Comparison of ENCODE assay signal across 19 cellular contexts in genomic region chr5:177416334-177416733, GRCh38. TPM values are rescaled to one million over a fixed set of nuclear protein-coding genes. Genes with fewer than 3 reads are reported as not detected.
DNase-seq lines count a peak whose midpoint lies in the region; ATAC-seq, FAIRE-seq and TF ChIP-seq lines count a peak whose summit lies in the region.
"Had no signal": no experiment of that assay in that cellular context is flagged by ENCODE, and none has a peak within 500 bp of the region (broad histone marks: within the 10 kb centered on the region; RNA-seq: fewer than 3 reads in every experiment).

No MANE protein-coding gene starts in this region.

- no peak overlapping the region for H3K9ac ChIP-seq in astrocyte (ENCODE audit: low read length)

- H3K36me3 ChIP-seq in astrocyte (ENCODE audit: insufficient read depth, low read length) (no peaks in the 10 kb centered on the region), esophagus squamous epithelium (no peaks in the 10 kb centered on the region)

- H3K4me3 Mint-ChIP-seq in astrocyte (ENCODE audit: unreplicated experiment), result no peak overlapping the region
- no peak overlapping the region for H3K4me3 Mint-ChIP-seq in activated T-cell treated with anti-CD3 and anti-CD28 coated beads, Interleukin-2, amount 50 U/mL, for 72 hours
- H3K4me3 Mint-ChIP-seq: activated CD8-positive, alpha-beta T cell treated with anti-CD3 and anti-CD28 coated beads for 36 hours; CD8-positive, alpha-beta memory T cell; HFFc6; stimulated activated naive CD8-positive, alpha-beta T cell treated with anti-CD3 and anti-CD28 coated beads, Interleukin-15, Interleukin-2, amounts not matched to agents 100 ng/mL and 50 ng/mL, for 24 hours had no signal

- no peaks in the 10 kb centered on the region for H3K9me3 Mint-ChIP-seq in astrocyte (ENCODE audit: unreplicated experiment)
- no peaks in the 10 kb centered on the region for H3K9me3 Mint-ChIP-seq in activated T-cell treated with anti-CD3 and anti-CD28 coated beads, Interleukin-2, amount 50 U/mL, for 72 hours
- H3K9me3 Mint-ChIP-seq: activated CD8-positive, alpha-beta T cell treated with anti-CD3 and anti-CD28 coated beads for 36 hours; CD8-positive, alpha-beta memory T cell; HFFc6; stimulated activated naive CD8-positive, alpha-beta T cell treated with anti-CD3 and anti-CD28 coated beads, Interleukin-15, Interleukin-2, amounts not matched to agents 100 ng/mL and 50 ng/mL, for 24 hours had no signal

- no peaks in the 10 kb centered on the region for H3K4me1 ChIP-seq in astrocyte (ENCODE audit: insufficient read depth, low read length)
- H3K4me1 ChIP-seq in esophagus squamous epithelium, result peaks cover 0 to 17% (median 8%) of the 10 kb centered on the region in 3 donors

- H3K27ac Mint-ChIP-seq in astrocyte (ENCODE audit: unreplicated experiment), result peak overlapping the region; percentile 62
- no peak overlapping the region for H3K27ac Mint-ChIP-seq in activated T-cell treated with anti-CD3 and anti-CD28 coated beads, Interleukin-2, amount 50 U/mL, for 72 hours
- H3K27ac Mint-ChIP-seq: activated CD8-positive, alpha-beta T cell treated with anti-CD3 and anti-CD28 coated beads for 36 hours; HFFc6; stimulated activated naive CD8-positive, alpha-beta T cell treated with anti-CD3 and anti-CD28 coated beads, Interleukin-15, Interleukin-2, amounts not matched to agents 100 ng/mL and 50 ng/mL, for 24 hours had no signal

- ATAC-seq in left cardiac atrium (peak; percentile 68 to 95), sciatic nerve (peak; percentile 74)
- ATAC-seq in activated T-cell treated with anti-CD3 and anti-CD28 coated beads, Interleukin-2, amount 50 U/mL, for 72 hours (replicated peaks in 1 of 2), result no peak
- ATAC-seq: activated CD8-positive, alpha-beta T cell treated with anti-CD3 and anti-CD28 coated beads for 36 hours had no signal

- no peak overlapping the region for H3K4me3 ChIP-seq in HL-60 (replicated peaks; ENCODE audit: insufficient read depth, low read length)
- H3K4me3 ChIP-seq in astrocyte (ENCODE audit: insufficient read depth, low read depth, low read length), result no peak overlapping the region
- H3K4me3 ChIP-seq in esophagus squamous epithelium, result no peak overlapping the region

- H3K27ac ChIP-seq in HL-60 (replicated peaks) (peak overlapping the region; percentile 78), astrocyte (ENCODE audit: low read depth, low read length) (no peak overlapping the region), esophagus squamous epithelium (peak overlapping the region in 2 of 4 donors; percentile 7 to 50)
- H3K27ac ChIP-seq: epithelial cell of prostate had no signal

- no peak for TF ChIP-seq POLR2A in esophagus squamous epithelium (IDR thresholded peaks at IDR 0.05)

- no peak overlapping the region for H2AFZ ChIP-seq in astrocyte (ENCODE audit: low read depth, low read length)

- no peak overlapping the region for H3K4me2 ChIP-seq in astrocyte (ENCODE audit: low read length)

- H3K9me3 ChIP-seq in astrocyte (ENCODE audit: insufficient read depth, low read depth, low read length) (no peaks in the 10 kb centered on the region), esophagus squamous epithelium (no peaks in the 10 kb centered on the region)

- H3K27me3 ChIP-seq in HL-60 (ENCODE audit: insufficient read depth, poor library complexity, severe bottlenecking) (no peaks in the 10 kb centered on the region), astrocyte (ENCODE audit: insufficient read depth, low read length) (peaks cover 6% of the 10 kb centered on the region), esophagus squamous epithelium (no peaks in the 10 kb centered on the region)

- DNase-seq in HL-60 (ENCODE audit: low read depth in 1 of 2, low spot score in 1 of 2) (peak; percentile 39 to 56), astrocyte (ENCODE audit: low read depth) (no peak), left cardiac atrium (peak; percentile 68), sciatic nerve (ENCODE audit: low spot score) (no peak), COLO668 (lab: John Stamatoyannopoulos, UW; ENCODE audit: unreplicated experiment) (no peak), NCI-H524 treated with DMSO at 0.1 percent for 48 hours (lab: John Stamatoyannopoulos, UW) (no peak), esophagus squamous epithelium (lab: John Stamatoyannopoulos, UW) (no peak)
- no peak for DNase-seq in activated T-cell treated with anti-CD3 and anti-CD28 coated beads, Interleukin-2, amount 50 U/mL, for 72 hours
- DNase-seq: activated CD8-positive, alpha-beta T cell treated with anti-CD3 and anti-CD28 coated beads for 36 hours; activated naive CD4-positive, alpha-beta T cell; CD8-positive, alpha-beta memory T cell; HFFc6; NCI-H1048; stimulated activated CD4-positive, alpha-beta T cell treated with anti-CD3 and anti-CD28 coated beads, Interleukin-4, amount 100 ng/mL, for 4 hours; T1000 had no signal

- peaks cover 45% of the 10 kb centered on the region for H3K27me3 Mint-ChIP-seq in astrocyte (ENCODE audit: low read depth, unreplicated experiment)
- H3K27me3 Mint-ChIP-seq in activated T-cell treated with anti-CD3 and anti-CD28 coated beads, Interleukin-2, amount 50 U/mL, for 72 hours (ENCODE audit: low read depth), result no peaks in the 10 kb centered on the region
- H3K27me3 Mint-ChIP-seq: activated CD8-positive, alpha-beta T cell treated with anti-CD3 and anti-CD28 coated beads for 36 hours; CD8-positive, alpha-beta memory T cell; stimulated activated naive CD8-positive, alpha-beta T cell treated with anti-CD3 and anti-CD28 coated beads, Interleukin-15, Interleukin-2, amounts not matched to agents 100 ng/mL and 50 ng/mL, for 24 hours had no signal

- no peak for FAIRE-seq in astrocyte (lab: Jason Lieb, UNC)
- FAIRE-seq: bronchial epithelial cell had no signal

- peaks cover 2% of the 10 kb centered on the region for H3K4me1 Mint-ChIP-seq in astrocyte (ENCODE audit: low read depth, unreplicated experiment)
- peaks cover 26% of the 10 kb centered on the region for H3K4me1 Mint-ChIP-seq in activated T-cell treated with anti-CD3 and anti-CD28 coated beads, Interleukin-2, amount 50 U/mL, for 72 hours (ENCODE audit: low read depth)

- H3K36me3 Mint-ChIP-seq in astrocyte (ENCODE audit: low read depth, unreplicated experiment), result peaks cover 2% of the 10 kb centered on the region
- H3K36me3 Mint-ChIP-seq in activated T-cell treated with anti-CD3 and anti-CD28 coated beads, Interleukin-2, amount 50 U/mL, for 72 hours (ENCODE audit: insufficient read depth in 2 of 2), result no peaks in the 10 kb centered on the region
- H3K36me3 Mint-ChIP-seq: CD8-positive, alpha-beta memory T cell had no signal

- TF ChIP-seq CTCF in HL-60 (IDR thresholded peaks at IDR 0.05; ENCODE audit: insufficient read depth, low read length) (no peak), astrocyte (IDR thresholded peaks at IDR 0.05; ENCODE audit: insufficient read depth, low read depth, low read length) (no peak), esophagus squamous epithelium (IDR thresholded peaks at IDR 0.05) (no peak)

- no peaks in the 10 kb centered on the region for H3K79me2 ChIP-seq in astrocyte (ENCODE audit: insufficient read depth, low read length)

- 30 to 71% methylated on average over 5 to 6 of the region's 6 CpGs for WGBS in esophagus squamous epithelium, 2 donors

- intact Hi-C loops in left cardiac atrium (cut with DNase I) (no loop called here), sciatic nerve (cut with DNase I) (no loop called here), esophagus squamous epithelium (cut with DNase I) (no loop called here)

- no peaks in the 10 kb centered on the region for H4K20me1 ChIP-seq in astrocyte (ENCODE audit: insufficient read depth, low read length)

RNA-seq across cellular contexts. Expression of gene F12, which starts 7.0 kb away (rescaled TPM):
- total RNA-seq in astrocyte, result 2.8 and 3.0 TPM in 2 replicates
- under 1 TPM; 0.27 to 0.39 TPM for total RNA-seq in left cardiac atrium
- total RNA-seq in sciatic nerve, result 0.49 TPM
- total RNA-seq in activated T-cell treated with anti-CD3 and anti-CD28 coated beads, Interleukin-2, amount 50 U/mL, for 72 hours, result 1 to 10 TPM; 6.5 to 6.7 TPM
- total RNA-seq in esophagus squamous epithelium, result 10 to 100 TPM; 10.7 to 25.4 (median 19.6) TPM

RNA-seq across cellular contexts. Expression of gene GRK6, which starts 10.1 kb away (rescaled TPM):
- total RNA-seq in astrocyte (19.7 and 25.9 TPM in 2 replicates), left cardiac atrium (10 to 100 TPM; 14.6 to 20.1 TPM), sciatic nerve (25.0 TPM), esophagus squamous epithelium (10 to 100 TPM; 24.6 to 39.7 (median 29.5) TPM)
- 100 to 1,000 TPM; 133 to 135 TPM for total RNA-seq in activated T-cell treated with anti-CD3 and anti-CD28 coated beads, Interleukin-2, amount 50 U/mL, for 72 hours

RNA-seq across cellular contexts. Expression of gene PFN3, which starts 15.9 kb away (rescaled TPM):
- total RNA-seq in astrocyte, result not detected in 2 replicates
- not detected for total RNA-seq in left cardiac atrium
- total RNA-seq in sciatic nerve, result not detected
- not detected for total RNA-seq in activated T-cell treated with anti-CD3 and anti-CD28 coated beads, Interleukin-2, amount 50 U/mL, for 72 hours
- 1 to 10 TPM in 1 of 4 donors, not detected in 3; 2.0 TPM for total RNA-seq in esophagus squamous epithelium
- total RNA-seq: activated CD8-positive, alpha-beta T cell treated with anti-CD3 and anti-CD28 coated beads for 36 hours; bronchial epithelial cell; CD8-positive, alpha-beta memory T cell; HFFc6; HT1080 had no signal

RNA-seq across cellular contexts. Expression of gene PRR7, which starts 30.3 kb away (rescaled TPM):
- total RNA-seq in astrocyte, result 9.9 TPM in 2 replicates
- 1 to 10 TPM in 1 of 2 donors, under 1 TPM in 1; 0.59 to 1.6 TPM for total RNA-seq in left cardiac atrium
- total RNA-seq in sciatic nerve, result 8.2 TPM
- total RNA-seq in activated T-cell treated with anti-CD3 and anti-CD28 coated beads, Interleukin-2, amount 50 U/mL, for 72 hours, result 10 to 100 TPM; 12.1 to 16.0 TPM
- 1 to 10 TPM; 5.0 to 7.7 (median 6.4) TPM for total RNA-seq in esophagus squamous epithelium

RNA-seq across cellular contexts. Expression of gene SLC34A1, which starts 32.1 kb away (rescaled TPM):
- not detected in 2 replicates for total RNA-seq in astrocyte
- total RNA-seq in left cardiac atrium, result not detected
- not detected for total RNA-seq in sciatic nerve
- total RNA-seq in activated T-cell treated with anti-CD3 and anti-CD28 coated beads, Interleukin-2, amount 50 U/mL, for 72 hours, result under 1 TPM; 0.19 to 0.21 TPM
- total RNA-seq in esophagus squamous epithelium, result under 1 TPM; 0.15 to 0.47 (median 0.25) TPM
- total RNA-seq: bronchial epithelial cell, HFFc6 had no signal

Comparison
In these comparisons a context has a peak if more than half of its experiments do, and no peak if none do; other contexts are left out.
1. DNase-seq: peak in HL-60 (2 of 2) and left cardiac atrium (single experiment); none in astrocyte (single experiment), sciatic nerve (single experiment), COLO668 (single experiment), NCI-H524 treated with DMSO at 0.1 percent for 48 hours (single experiment), activated T-cell treated with anti-CD3 and anti-CD28 coated beads, Interleukin-2, amount 50 U/mL, for 72 hours (0 of 2) and esophagus squamous epithelium (single experiment).
2. ATAC-seq: peak in left cardiac atrium (2 of 2) and sciatic nerve (single experiment); none in activated T-cell treated with anti-CD3 and anti-CD28 coated beads, Interleukin-2, amount 50 U/mL, for 72 hours (0 of 2).